In the genomic region with DNA sequence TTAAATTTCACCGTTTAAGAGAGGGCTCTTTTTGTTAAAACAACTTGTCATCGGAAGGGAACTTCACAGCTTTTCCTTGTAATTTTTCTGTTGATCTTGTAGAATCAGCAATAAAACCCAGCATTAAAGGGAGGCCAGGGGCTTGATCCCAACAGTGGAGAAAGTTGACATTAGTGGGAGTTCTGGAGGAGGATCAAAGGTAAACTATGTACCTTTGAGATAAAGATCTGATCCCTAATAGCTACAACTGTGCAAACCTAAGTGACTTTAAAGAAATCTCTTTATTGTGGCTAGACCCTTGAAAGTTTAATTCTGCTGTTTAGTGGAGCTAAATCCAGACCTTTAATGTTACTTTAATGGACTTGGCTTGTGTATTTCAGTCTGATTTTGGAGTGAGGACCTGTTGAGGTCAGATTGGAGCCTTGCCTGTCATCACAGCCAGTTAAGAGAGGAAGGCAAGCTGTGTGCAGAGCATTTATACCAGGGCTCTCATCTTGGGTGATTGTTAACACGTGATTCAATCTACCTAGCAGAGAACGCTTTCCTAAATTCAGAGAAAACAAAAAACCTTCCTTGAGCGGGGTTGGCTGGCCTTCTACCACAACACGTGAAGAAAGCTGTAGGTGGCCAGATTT, we compare ENCODE assay signal across 9 cellular contexts. TPM values are rescaled to one million over a fixed set of nuclear protein-coding genes. Genes with fewer than 3 reads are reported as not detected.
DNase-seq lines count a peak whose midpoint lies in the region; ATAC-seq and TF ChIP-seq lines count a peak whose summit lies in the region.
"Had no signal": no experiment of that assay in that cellular context is flagged by ENCODE, and none has a peak within 500 bp of the region (broad histone marks: within the 10 kb centered on the region; RNA-seq: fewer than 3 reads in every experiment).

No MANE protein-coding gene starts in this region.

- ATAC-seq in stimulated activated memory B cell treated with anti-CD40 and anti-IgM and Interleukin-4, amounts not matched to agents 10 μg/mL and 1 μg/mL and 100 μg/mL, for 72 hours: no peak
- ATAC-seq in foreskin keratinocyte: no peak

- DNase-seq in NCI-H2227 (lab: John Stamatoyannopoulos, UW; ENCODE audit: unreplicated experiment) (peak; percentile 23), NCI-H2227 treated with DMSO at 0.1 percent for 48 hours (lab: John Stamatoyannopoulos, UW) (no peak), SW480 (ENCODE audit: low spot score) (peak; percentile 64), esophagus muscularis mucosa (ENCODE audit: extremely low spot score) (no peak), dedifferentiated amniotic fluid mesenchymal stem cell (ENCODE audit: extremely low spot score) (no peak), NCI-H2081 treated with DMSO at 0.1 percent for 48 hours (lab: John Stamatoyannopoulos, UW) (no peak), foreskin keratinocyte (no peak)

- no peaks in the 10 kb centered on the region for H3K9me3 Mint-ChIP-seq in stimulated activated memory B cell treated with anti-CD40 and anti-IgM and Interleukin-4, amounts not matched to agents 10 μg/mL and 1 μg/mL and 100 μg/mL, for 72 hours

- peak overlapping the region; percentile 98 for H3K27ac Mint-ChIP-seq in stimulated activated memory B cell treated with anti-CD40 and anti-IgM and Interleukin-4, amounts not matched to agents 10 μg/mL and 1 μg/mL and 100 μg/mL, for 72 hours

- TF ChIP-seq EP300 in esophagus muscularis mucosa (IDR thresholded peaks at IDR 0.05): no peak

- H3K4me1 ChIP-seq in esophagus muscularis mucosa (peaks cover 0 to 40% (median 32%) of the 10 kb centered on the region in 4 donors), foreskin keratinocyte (no peaks in the 10 kb centered on the region)

- no peaks in the 10 kb centered on the region for H3K9me3 ChIP-seq in esophagus muscularis mucosa

- peaks cover 5% of the 10 kb centered on the region for H3K36me3 Mint-ChIP-seq in stimulated activated memory B cell treated with anti-CD40 and anti-IgM and Interleukin-4, amounts not matched to agents 10 μg/mL and 1 μg/mL and 100 μg/mL, for 72 hours

- H3K27ac ChIP-seq in esophagus muscularis mucosa (replicated peaks in 1 of 4) (peak overlapping the region; percentile 89 to 94 (median 90)), foreskin keratinocyte (no peak overlapping the region)
- H3K27ac ChIP-seq: C4-2B had no signal

- TF ChIP-seq POLR2A in esophagus muscularis mucosa (IDR thresholded peaks at IDR 0.05; ENCODE audit: low read depth): no peak

- no peaks in the 10 kb centered on the region for H3K36me3 ChIP-seq in esophagus muscularis mucosa

- peaks cover 25% of the 10 kb centered on the region for H3K4me1 Mint-ChIP-seq in stimulated activated memory B cell treated with anti-CD40 and anti-IgM and Interleukin-4, amounts not matched to agents 10 μg/mL and 1 μg/mL and 100 μg/mL, for 72 hours

- TF ChIP-seq CTCF in esophagus muscularis mucosa (IDR thresholded peaks at IDR 0.05): no peak
- no peak for TF ChIP-seq CTCF in foreskin keratinocyte (conservative IDR thresholded peaks at IDR 0.05)

- H3K27me3 ChIP-seq in esophagus muscularis mucosa (peaks cover 0 to 3% (median 0%) of the 10 kb centered on the region in 4 donors), foreskin keratinocyte (no peaks in the 10 kb centered on the region)

- H3K4me3 ChIP-seq in esophagus muscularis mucosa: peak overlapping the region; percentile 73 to 87 (median 80)

- H3K27me3 Mint-ChIP-seq in stimulated activated memory B cell treated with anti-CD40 and anti-IgM and Interleukin-4, amounts not matched to agents 10 μg/mL and 1 μg/mL and 100 μg/mL, for 72 hours: no peaks in the 10 kb centered on the region

- 45% methylated on average over 6 of the region's 6 CpGs for WGBS in esophagus muscularis mucosa

- intact Hi-C loops in esophagus muscularis mucosa (cut with DNase I): loop anchor here (10.0 kb wide), 1 partner anchor 78 kb away; no protein-coding TSS in a partner anchor

- peak overlapping the region; percentile 100 for H3K4me3 Mint-ChIP-seq in stimulated activated memory B cell treated with anti-CD40 and anti-IgM and Interleukin-4, amounts not matched to agents 10 μg/mL and 1 μg/mL and 100 μg/mL, for 72 hours

RNA-seq across cellular contexts. Expression of a gene that starts 1.7 kb away (rescaled TPM):
- total RNA-seq in esophagus muscularis mucosa (100 to 1,000 TPM in 1 of 4 donors, 10 to 100 TPM in 3; 62.0 to 103 (median 64.7) TPM), foreskin keratinocyte (6.2 and 9.3 TPM in 2 replicates)
- 4.5 and 6.1 TPM in 2 replicates for polyA plus RNA-seq in foreskin keratinocyte

Comparison
In these comparisons a context has a peak if more than half of its experiments do, and no peak if none do; other contexts are left out.
1. DNase-seq: peak in NCI-H2227 (single experiment) and SW480 (single experiment); none in NCI-H2227 treated with DMSO at 0.1 percent for 48 hours (single experiment), esophagus muscularis mucosa (single experiment), dedifferentiated amniotic fluid mesenchymal stem cell (single experiment), NCI-H2081 treated with DMSO at 0.1 percent for 48 hours (single experiment) and foreskin keratinocyte (0 of 2).